26 cellular contexts compared by ENCODE assay signal in the genomic region with DNA sequence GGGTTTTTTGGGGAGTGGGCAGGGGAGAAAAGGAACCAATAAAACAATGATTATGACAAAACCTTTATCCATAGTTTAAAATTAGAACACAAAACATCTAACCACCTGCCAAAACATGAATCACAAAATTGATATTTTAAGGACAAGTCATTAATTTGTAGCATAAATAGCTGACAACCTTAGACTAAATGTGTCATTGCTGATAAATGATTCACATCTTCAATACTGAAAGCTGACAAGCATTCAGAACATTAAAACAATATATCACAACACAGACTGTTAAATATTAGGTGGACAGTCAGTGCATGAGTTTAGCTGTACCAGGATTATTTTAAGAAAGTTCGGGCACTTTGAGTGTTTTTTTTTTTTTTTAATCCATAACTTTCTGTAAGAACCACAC.
"Had no signal": no experiment of that assay in that cellular context is flagged by ENCODE, and none has a peak within 500 bp of the region (broad histone marks: within the 10 kb centered on the region; RNA-seq: fewer than 3 reads in every experiment).

No MANE protein-coding gene starts in this region.

- H3K36me3 ChIP-seq: breast epithelium, Peyer's patch had no signal

- H3K4me3 ChIP-seq: breast epithelium, Peyer's patch, SJCRH30 had no signal

- H3K4me1 ChIP-seq: breast epithelium, Peyer's patch, SJCRH30 had no signal

- DNase-seq: activated CD4-positive, alpha-beta T cell treated with anti-CD3 and anti-CD28 coated beads, Interleukin-2, amount 50 U/mL, for 1 hour; activated CD8-positive, alpha-beta memory T cell treated with anti-CD3 and anti-CD28 coated beads, Interleukin-2, amount 50 U/mL, for 4 hours; activated CD8-positive, alpha-beta T cell treated with anti-CD3 and anti-CD28 coated beads for 36 hours; activated effector memory CD4-positive, alpha-beta T cell treated with anti-CD3 and anti-CD28 coated beads, Interleukin-2, amount 50 U/mL, for 16 hours; activated naive CD4-positive, alpha-beta T cell treated with Interleukin-2 at 50 U/mL for 16 hours; activated naive CD8-positive, alpha-beta T cell treated with anti-CD3 and anti-CD28 coated beads for 36 hours; aorta; caudate nucleus; KG1; MM.1S; NCI-H1105 treated with DMSO at 0.1 percent for 48 hours; NCI-H1436 treated with DMSO at 0.1 percent for 48 hours; NCI-H187; NCI-H2081; NCI-H510A treated with DMSO at 0.1 percent for 48 hours; NCI-H69; Peyer's patch; Right ventricle myocardium superior; SJCRH30; T-helper 17 cell; T-helper 9 cell had no signal

- H3K27ac Mint-ChIP-seq: activated CD8-positive, alpha-beta T cell treated with anti-CD3 and anti-CD28 coated beads for 36 hours; activated naive CD8-positive, alpha-beta T cell treated with anti-CD3 and anti-CD28 coated beads for 36 hours; activated T-helper 1 cell treated with anti-CD3 and anti-CD28 coated beads, Interleukin-12 subunit alpha, Interleukin-12 subunit beta, Interleukin-2, Interleukin-4 antibody, amounts not matched to agents 30 ng/mL and 10 ng/mL and 1 ng/mL, durations not matched to agents 14 hours and 24 hours and 36 hours; IgD-negative memory B cell; T-helper 17 cell; WTC11 had no signal

- H3K27me3 Mint-ChIP-seq: activated CD8-positive, alpha-beta T cell treated with anti-CD3 and anti-CD28 coated beads for 36 hours; activated naive CD8-positive, alpha-beta T cell treated with anti-CD3 and anti-CD28 coated beads for 36 hours; IgD-negative memory B cell; T-helper 17 cell had no signal

- H3K4me1 Mint-ChIP-seq: WTC11 had no signal

- H3K27ac ChIP-seq: breast epithelium, Peyer's patch, RWPE1, SJCRH30 had no signal

- H3K4me3 Mint-ChIP-seq: activated CD8-positive, alpha-beta T cell treated with anti-CD3 and anti-CD28 coated beads for 36 hours; activated naive CD8-positive, alpha-beta T cell treated with anti-CD3 and anti-CD28 coated beads for 36 hours; activated T-helper 1 cell treated with anti-CD3 and anti-CD28 coated beads, Interleukin-12 subunit alpha, Interleukin-12 subunit beta, Interleukin-2, Interleukin-4 antibody, amounts not matched to agents 30 ng/mL and 10 ng/mL and 1 ng/mL, durations not matched to agents 14 hours and 24 hours and 36 hours; IgD-negative memory B cell; T-helper 17 cell; WTC11 had no signal

- H3K27me3 ChIP-seq: breast epithelium, Peyer's patch, SJCRH30 had no signal

- ATAC-seq: activated CD8-positive, alpha-beta T cell treated with anti-CD3 and anti-CD28 coated beads for 36 hours; T-helper 17 cell; WTC11 had no signal

- H3K9me3 ChIP-seq: Peyer's patch, SJCRH30 had no signal
